ENCODE assay signal across 34 cellular contexts in the genomic region with DNA sequence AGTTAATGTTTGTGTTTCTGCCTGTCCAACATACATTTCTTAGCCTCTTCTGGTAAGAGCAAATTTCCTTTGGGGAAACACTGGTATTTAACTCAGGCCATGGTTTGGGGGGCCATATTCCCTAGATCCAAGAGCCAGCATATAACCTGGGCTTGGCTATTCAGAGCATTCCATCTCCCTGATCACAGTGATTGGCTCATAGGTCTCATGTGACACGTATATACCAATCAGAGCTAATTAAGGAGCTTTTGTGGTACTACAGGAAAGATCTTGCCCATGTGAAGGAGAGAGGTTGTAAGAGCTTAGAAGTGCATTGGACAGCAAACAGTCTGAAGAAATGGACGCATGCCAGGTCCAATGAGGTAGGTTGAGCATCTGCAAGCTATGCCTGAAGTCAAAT. TPM values are rescaled to one million over a fixed set of nuclear protein-coding genes. Genes with fewer than 3 reads are reported as not detected.
"Had no signal": no experiment of that assay in that cellular context is flagged by ENCODE, and none has a peak within 500 bp of the region (broad histone marks: within the 10 kb centered on the region; RNA-seq: fewer than 3 reads in every experiment).

No MANE protein-coding gene starts in this region.

- H3K27me3 ChIP-seq: colonic mucosa, hepatocyte, neutrophil, pancreas, thyroid gland, vagina had no signal

- H3K4me1 ChIP-seq: colonic mucosa, gastroesophageal sphincter, heart left ventricle, lower lobe of right lung, pancreas, thyroid gland, vagina had no signal

- H3K9me3 ChIP-seq: colonic mucosa, gastroesophageal sphincter, heart left ventricle, lower lobe of right lung, neutrophil, pancreas, thyroid gland, vagina had no signal

- H3K4me3 ChIP-seq: colonic mucosa, gastroesophageal sphincter, heart left ventricle, hepatocyte, lower lobe of right lung, pancreas, smooth muscle cell, thyroid gland, vagina had no signal

- H3K27ac ChIP-seq: colonic mucosa, epithelial cell of prostate, gastroesophageal sphincter, heart left ventricle, hepatocyte, lower lobe of right lung, neutrophil, pancreas, thyroid gland, vagina had no signal

- DNase-seq: colonic mucosa; effector CD8-positive, alpha-beta T cell; endodermal cell; foreskin fibroblast; heart left ventricle; immature natural killer cell; islet precursor cell; kidney glomerular epithelial cell; left ventricle myocardium superior; lower lobe of right lung; natural killer cell; pancreas; retina; stimulated activated CD4-positive, alpha-beta T cell treated with anti-CD3 and anti-CD28 coated beads, Interleukin-12 subunit alpha, Interleukin-12 subunit beta, amount 100 ng/mL, for 4 hours; stimulated activated CD4-positive, alpha-beta T cell treated with anti-CD3 and anti-CD28 coated beads, Interleukin-1b, Interleukin-23, amount 100 ng/mL, for 48 hours; stimulated activated CD4-positive, alpha-beta T cell treated with anti-CD3 and anti-CD28 coated beads, Interleukin-4, amount 100 ng/mL, for 1 hour; stimulated activated CD8-positive, alpha-beta memory T cell treated with anti-CD3 and anti-CD28 coated beads, Interleukin-4, amount 100 ng/mL, for 48 hours; stimulated activated naive CD4-positive, alpha-beta T cell; stimulated activated naive CD8-positive, alpha-beta T cell treated with anti-CD3 and anti-CD28 coated beads, Interleukin-15, amount 100 ng/mL, for 72 hours; thyroid gland; trophoblast cell had no signal

- ATAC-seq: esophagus mucosa; gastroesophageal sphincter; heart left ventricle; left ventricle myocardium superior; lower lobe of right lung; natural killer cell; pancreas; sciatic nerve; stimulated activated naive CD8-positive, alpha-beta T cell treated with anti-CD3 and anti-CD28 coated beads, Interleukin-15, amount 100 ng/mL, for 72 hours had no signal

- H3K36me3 ChIP-seq: colonic mucosa, gastroesophageal sphincter, heart left ventricle, lower lobe of right lung, neutrophil, pancreas, thyroid gland, vagina had no signal

RNA-seq across cellular contexts. Expression of a gene that starts 33.4 kb away (rescaled TPM):
- total RNA-seq: colonic mucosa, endodermal cell, esophagus mucosa, heart left ventricle, hepatocyte, left ventricle myocardium superior, lower lobe of right lung, mononuclear cell, natural killer cell, omental fat pad, pancreas, posterior vena cava, pulmonary artery endothelial cell, sciatic nerve, smooth muscle cell, thyroid gland, ureter, vagina had no signal
